ENCODE assay signal across 1 cellular context in the genomic region with DNA sequence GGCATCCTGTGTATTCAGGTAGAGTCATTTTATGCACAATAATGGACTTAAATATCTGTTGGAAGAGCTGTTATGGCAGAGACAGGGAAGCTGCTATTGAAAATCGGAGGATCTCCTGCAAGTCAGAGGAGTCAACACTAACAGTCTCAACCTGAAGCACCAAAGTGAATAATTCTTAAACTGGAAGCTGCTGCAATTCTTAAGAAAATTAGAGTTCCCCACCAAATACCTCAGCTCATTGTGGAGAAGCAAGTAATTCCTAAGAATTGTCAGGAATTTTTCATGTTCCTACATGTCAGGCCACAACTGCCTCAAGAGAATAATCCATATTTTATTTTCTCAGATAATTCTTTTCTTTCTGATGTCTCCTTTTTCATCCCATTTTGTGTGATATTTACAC.
TF ChIP-seq lines count a peak whose summit lies in the region.

No MANE protein-coding gene starts in this region.

TF ChIP-seq in neural cell, 6 proteins besides CTCF, POLR2A, EP300 and RAD21 (continued from another document):
- TF ChIP-seq REST (IDR thresholded peaks at IDR 0.05; ENCODE audit: borderline replicate concordance), result no peak
